In genomic region chr19:7833225-7834156, GRCh38 we compare ENCODE assay signal across 1 cellular context.
TF ChIP-seq lines count a peak whose summit lies in the region.

No MANE protein-coding gene starts in this region.

TF ChIP-seq in GM23338, 12 proteins besides CTCF, POLR2A, EP300 and RAD21 (continued from another document):
- TF ChIP-seq, protein P1, sequence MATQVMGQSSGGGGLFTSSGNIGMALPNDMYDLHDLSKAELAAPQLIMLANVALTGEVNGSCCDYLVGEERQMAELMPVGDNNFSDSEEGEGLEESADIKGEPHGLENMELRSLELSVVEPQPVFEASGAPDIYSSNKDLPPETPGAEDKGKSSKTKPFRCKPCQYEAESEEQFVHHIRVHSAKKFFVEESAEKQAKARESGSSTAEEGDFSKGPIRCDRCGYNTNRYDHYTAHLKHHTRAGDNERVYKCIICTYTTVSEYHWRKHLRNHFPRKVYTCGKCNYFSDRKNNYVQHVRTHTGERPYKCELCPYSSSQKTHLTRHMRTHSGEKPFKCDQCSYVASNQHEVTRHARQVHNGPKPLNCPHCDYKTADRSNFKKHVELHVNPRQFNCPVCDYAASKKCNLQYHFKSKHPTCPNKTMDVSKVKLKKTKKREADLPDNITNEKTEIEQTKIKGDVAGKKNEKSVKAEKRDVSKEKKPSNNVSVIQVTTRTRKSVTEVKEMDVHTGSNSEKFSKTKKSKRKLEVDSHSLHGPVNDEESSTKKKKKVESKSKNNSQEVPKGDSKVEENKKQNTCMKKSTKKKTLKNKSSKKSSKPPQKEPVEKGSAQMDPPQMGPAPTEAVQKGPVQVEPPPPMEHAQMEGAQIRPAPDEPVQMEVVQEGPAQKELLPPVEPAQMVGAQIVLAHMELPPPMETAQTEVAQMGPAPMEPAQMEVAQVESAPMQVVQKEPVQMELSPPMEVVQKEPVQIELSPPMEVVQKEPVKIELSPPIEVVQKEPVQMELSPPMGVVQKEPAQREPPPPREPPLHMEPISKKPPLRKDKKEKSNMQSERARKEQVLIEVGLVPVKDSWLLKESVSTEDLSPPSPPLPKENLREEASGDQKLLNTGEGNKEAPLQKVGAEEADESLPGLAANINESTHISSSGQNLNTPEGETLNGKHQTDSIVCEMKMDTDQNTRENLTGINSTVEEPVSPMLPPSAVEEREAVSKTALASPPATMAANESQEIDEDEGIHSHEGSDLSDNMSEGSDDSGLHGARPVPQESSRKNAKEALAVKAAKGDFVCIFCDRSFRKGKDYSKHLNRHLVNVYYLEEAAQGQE (IDR thresholded peaks at IDR 0.05; ENCODE audit: unreplicated experiment) = no peak
- TF ChIP-seq NANOG (IDR thresholded peaks at IDR 0.05; ENCODE audit: borderline replicate concordance) = no peak
- no peak for TF ChIP-seq ZNF114 (CRISPR knock-in tag; IDR thresholded peaks at IDR 0.05)
- TF ChIP-seq ZNF462 (CRISPR knock-in tag; IDR thresholded peaks at IDR 0.05) = no peak
- TF ChIP-seq EZH2 (IDR thresholded peaks at IDR 0.05; ENCODE audit: low read depth, unreplicated experiment) = no peak
- TF ChIP-seq POLR2AphosphoS5 (IDR thresholded peaks at IDR 0.05; ENCODE audit: low read depth) = no peak
